Comparison of ENCODE assay signal across 37 cellular contexts in genomic region chr2:208399201-208399600, GRCh38. TPM values are rescaled to one million over a fixed set of nuclear protein-coding genes. Genes with fewer than 3 reads are reported as not detected.
"Had no signal": no experiment of that assay in that cellular context is flagged by ENCODE, and none has a peak within 500 bp of the region (broad histone marks: within the 10 kb centered on the region; RNA-seq: fewer than 3 reads in every experiment).

No MANE protein-coding gene starts in this region.

- H3K9me3 Mint-ChIP-seq: activated CD4-positive, alpha-beta T cell treated with anti-CD3 and anti-CD28 coated beads, Interleukin-2, amount 10 ng/mL, durations not matched to agents 24 days and 14 days; activated T-helper 1 cell treated with anti-CD3 and anti-CD28 coated beads, Interleukin-12 subunit alpha, Interleukin-12 subunit beta, Interleukin-2, Interleukin-4 antibody, amounts not matched to agents 30 ng/mL and 10 ng/mL and 1 ng/mL, durations not matched to agents 14 hours and 24 hours and 36 hours; T-helper 1 cell treated with Interleukin-12 subunit alpha and Interleukin-12 subunit beta and Interleukin-4 antibody, amounts not matched to agents 30 μg/mL and 1 μg/mL, for 36 hours; T-helper 2 cell treated with Interferon-gamma antibody and Interleukin-4, amounts not matched to agents 5 μg/mL and 100 μg/mL, for 36 hours had no signal

- H3K36me3 Mint-ChIP-seq: activated naive CD8-positive, alpha-beta T cell treated with anti-CD3 and anti-CD28 coated beads for 36 hours had no signal

- H3K27ac ChIP-seq: adrenal gland, ascending aorta, brain microvascular endothelial cell, breast epithelium, VCaP had no signal

- H3K4me1 ChIP-seq: adrenal gland, ascending aorta, breast epithelium had no signal

- H3K27ac Mint-ChIP-seq: activated B cell treated with CpG ODN at 0.5 μM for 24 hours; activated CD4-positive, alpha-beta memory T cell treated with anti-CD3 and anti-CD28 coated beads for 36 hours; activated CD4-positive, alpha-beta T cell treated with anti-CD3 and anti-CD28 coated beads, Interleukin-2, amount 10 ng/mL, durations not matched to agents 24 days and 14 days; activated CD8-positive, alpha-beta T cell treated with anti-CD3 and anti-CD28 coated beads for 36 hours; activated naive CD4-positive, alpha-beta T cell treated with anti-CD3 and anti-CD28 coated beads for 36 hours; activated naive CD4-positive, alpha-beta T cell treated with anti-CD3 and anti-CD28 coated beads, Interleukin-2, amount 50 U/mL, for 72 hours; activated naive CD8-positive, alpha-beta T cell treated with anti-CD3 and anti-CD28 coated beads for 36 hours; activated T-cell treated with anti-CD3 and anti-CD28 coated beads, Interleukin-2, amount 50 U/mL, for 72 hours; activated T-helper 1 cell treated with anti-CD3 and anti-CD28 coated beads, Interleukin-12 subunit alpha, Interleukin-12 subunit beta, Interleukin-2, Interleukin-4 antibody, amounts not matched to agents 30 ng/mL and 10 ng/mL and 1 ng/mL, durations not matched to agents 14 hours and 24 hours and 36 hours; activated T-helper 17 cell treated with anti-CD3 and anti-CD28 coated beads, Interleukin-2, amount 50 U/mL, for 72 hours; T-helper 1 cell treated with Interleukin-12 subunit alpha and Interleukin-12 subunit beta and Interleukin-4 antibody, amounts not matched to agents 30 μg/mL and 1 μg/mL, for 36 hours; T-helper 2 cell treated with Interferon-gamma antibody and Interleukin-4, amounts not matched to agents 5 μg/mL and 100 μg/mL, for 36 hours had no signal

- H3K4me3 Mint-ChIP-seq: activated B cell treated with CpG ODN at 0.5 μM for 24 hours; activated CD4-positive, alpha-beta memory T cell treated with anti-CD3 and anti-CD28 coated beads for 36 hours; activated CD4-positive, alpha-beta T cell treated with anti-CD3 and anti-CD28 coated beads, Interleukin-2, amount 10 ng/mL, durations not matched to agents 24 days and 14 days; activated CD8-positive, alpha-beta T cell treated with anti-CD3 and anti-CD28 coated beads for 36 hours; activated naive CD4-positive, alpha-beta T cell treated with anti-CD3 and anti-CD28 coated beads for 36 hours; activated naive CD8-positive, alpha-beta T cell treated with anti-CD3 and anti-CD28 coated beads for 36 hours; activated T-cell treated with anti-CD3 and anti-CD28 coated beads, Interleukin-2, amount 50 U/mL, for 4 hours; activated T-cell treated with anti-CD3 and anti-CD28 coated beads, Interleukin-2, amount 50 U/mL, for 72 hours; activated T-helper 1 cell treated with anti-CD3 and anti-CD28 coated beads, Interleukin-12 subunit alpha, Interleukin-12 subunit beta, Interleukin-2, Interleukin-4 antibody, amounts not matched to agents 30 ng/mL and 10 ng/mL and 1 ng/mL, durations not matched to agents 14 hours and 24 hours and 36 hours; activated T-helper 17 cell treated with anti-CD3 and anti-CD28 coated beads, Interleukin-2, amount 50 U/mL, for 72 hours; T-helper 1 cell treated with Interleukin-12 subunit alpha and Interleukin-12 subunit beta and Interleukin-4 antibody, amounts not matched to agents 30 μg/mL and 1 μg/mL, for 36 hours; T-helper 2 cell treated with Interferon-gamma antibody and Interleukin-4, amounts not matched to agents 5 μg/mL and 100 μg/mL, for 36 hours had no signal

- ATAC-seq: activated CD8-positive, alpha-beta T cell treated with anti-CD3 and anti-CD28 coated beads for 36 hours; activated naive CD4-positive, alpha-beta T cell treated with anti-CD3 and anti-CD28 coated beads, Interleukin-2, amount 50 U/mL, for 72 hours; activated T-cell treated with anti-CD3 and anti-CD28 coated beads, Interleukin-2, amount 50 U/mL, for 4 hours; activated T-cell treated with anti-CD3 and anti-CD28 coated beads, Interleukin-2, amount 50 U/mL, for 72 hours; activated T-helper 17 cell treated with anti-CD3 and anti-CD28 coated beads, Interleukin-2, amount 50 U/mL, for 72 hours had no signal

- DNase-seq: activated B cell treated with CpG ODN at 0.5 μM for 24 hours; activated CD4-positive, alpha-beta memory T cell treated with anti-CD3 and anti-CD28 coated beads for 36 hours; activated CD4-positive, alpha-beta T cell treated with anti-CD3 and anti-CD28 coated beads for 4 hours; activated CD4-positive, alpha-beta T cell treated with anti-CD3 and anti-CD28 coated beads, Interleukin-2, amount 10 ng/mL, durations not matched to agents 24 days and 14 days; activated CD4-positive, alpha-beta T cell treated with anti-CD3 and anti-CD28 coated beads, Interleukin-2, amount 50 U/mL, for 1 hour; activated CD4-positive, alpha-beta T cell treated with anti-CD3 and anti-CD28 coated beads, Interleukin-2, amount 50 U/mL, for 4 hours; activated CD4-positive, CD25-positive, alpha-beta regulatory T cell treated with anti-CD3 and anti-CD28 coated beads, Interleukin-2, amount 50 U/mL, for 72 hours; activated CD8-positive, alpha-beta memory T cell treated with anti-CD3 and anti-CD28 coated beads, Interleukin-2, amount 50 U/mL, for 4 hours; activated CD8-positive, alpha-beta T cell treated with anti-CD3 and anti-CD28 coated beads for 36 hours; activated effector memory CD4-positive, alpha-beta T cell treated with anti-CD3 and anti-CD28 coated beads, Interleukin-2, amount 50 U/mL, for 16 hours; activated gamma-delta T cell treated with Interleukin-2 at 50 U/mL for 16 hours; activated naive CD4-positive, alpha-beta T cell; activated naive CD4-positive, alpha-beta T cell treated with anti-CD3 and anti-CD28 coated beads for 36 hours; activated naive CD4-positive, alpha-beta T cell treated with anti-CD3 and anti-CD28 coated beads, Interleukin-2, amount 50 U/mL, for 16 hours; activated naive CD8-positive, alpha-beta T cell treated with anti-CD3 and anti-CD28 coated beads for 36 hours; activated T-cell treated with anti-CD3 and anti-CD28 coated beads for 4 hours; activated T-cell treated with anti-CD3 and anti-CD28 coated beads, Interleukin-2, amount 50 U/mL, for 1 hour; activated T-cell treated with anti-CD3 and anti-CD28 coated beads, Interleukin-2, amount 50 U/mL, for 4 hours; activated T-cell treated with anti-CD3 and anti-CD28 coated beads, Interleukin-2, amount 50 U/mL, for 72 hours; adrenal gland; amygdala; anterior cingulate cortex; brain microvascular endothelial cell; central memory CD4-positive, alpha-beta T cell; T-helper 1 cell; T-helper 2 cell; T-helper 9 cell had no signal

- H3K4me1 Mint-ChIP-seq: activated B cell treated with CpG ODN at 0.5 μM for 24 hours; activated T-helper 17 cell treated with anti-CD3 and anti-CD28 coated beads, Interleukin-2, amount 50 U/mL, for 72 hours had no signal

- H3K9me3 ChIP-seq: adrenal gland had no signal

- H3K36me3 ChIP-seq: adrenal gland, ascending aorta, brain microvascular endothelial cell, breast epithelium had no signal

- H3K4me3 ChIP-seq: adrenal gland, ascending aorta, breast epithelium had no signal

- H3K27me3 ChIP-seq: adrenal gland, ascending aorta, brain microvascular endothelial cell had no signal

RNA-seq across cellular contexts. Expression of gene PTH2R, which starts 7.4 kb away (rescaled TPM):
- total RNA-seq: activated CD8-positive, alpha-beta T cell treated with anti-CD3 and anti-CD28 coated beads for 36 hours; activated naive CD4-positive, alpha-beta T cell treated with anti-CD3 and anti-CD28 coated beads for 36 hours; activated T-cell treated with anti-CD3 and anti-CD28 coated beads, Interleukin-2, amount 50 U/mL, for 4 hours; ascending aorta; cardiac septum; cerebellum had no signal
